1 cellular context compared by ENCODE assay signal in the genomic region with DNA sequence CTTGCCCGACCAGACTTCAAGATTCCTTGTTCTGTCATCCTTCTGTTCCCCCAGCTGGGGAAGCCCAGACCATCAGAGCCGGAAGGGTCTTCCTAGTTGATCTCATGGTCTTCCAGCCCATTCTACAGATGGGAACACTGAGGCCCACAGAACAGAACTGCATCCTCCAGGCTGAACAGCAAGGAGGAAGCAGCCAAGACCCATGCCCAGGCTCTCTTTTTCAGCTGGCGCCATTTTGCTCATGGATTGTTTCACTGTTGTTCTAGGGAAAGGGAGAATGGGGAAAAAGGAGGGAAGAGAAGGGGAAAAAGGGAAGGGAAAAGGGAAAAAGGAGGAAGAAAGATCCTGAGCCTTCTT.
A peak's percentile ranks its signal among the peaks of the same experiment; 100 is the strongest.
TF ChIP-seq lines count a peak whose summit lies in the region.

No MANE protein-coding gene starts in this region.

TF ChIP-seq in GM12878, 131 proteins besides CTCF, POLR2A, EP300 and RAD21 (continued from another document):
- TF ChIP-seq, protein P1, sequence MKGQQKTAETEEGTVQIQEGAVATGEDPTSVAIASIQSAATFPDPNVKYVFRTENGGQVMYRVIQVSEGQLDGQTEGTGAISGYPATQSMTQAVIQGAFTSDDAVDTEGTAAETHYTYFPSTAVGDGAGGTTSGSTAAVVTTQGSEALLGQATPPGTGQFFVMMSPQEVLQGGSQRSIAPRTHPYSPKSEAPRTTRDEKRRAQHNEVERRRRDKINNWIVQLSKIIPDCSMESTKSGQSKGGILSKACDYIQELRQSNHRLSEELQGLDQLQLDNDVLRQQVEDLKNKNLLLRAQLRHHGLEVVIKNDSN (IDR thresholded peaks at IDR 0.05; ENCODE audit: borderline replicate concordance, extremely low read length, insufficient read depth, low read depth, low read length): no peak
- TF ChIP-seq IKZF2 (IDR thresholded peaks at IDR 0.05) (no peak), KDM1A (IDR thresholded peaks at IDR 0.05; ENCODE audit: borderline replicate concordance) (0 out of 2 replicates have a peak, but pooled peaks have one; percentile 14)
